Comparison of ENCODE assay signal across 21 cellular contexts in the genomic region with DNA sequence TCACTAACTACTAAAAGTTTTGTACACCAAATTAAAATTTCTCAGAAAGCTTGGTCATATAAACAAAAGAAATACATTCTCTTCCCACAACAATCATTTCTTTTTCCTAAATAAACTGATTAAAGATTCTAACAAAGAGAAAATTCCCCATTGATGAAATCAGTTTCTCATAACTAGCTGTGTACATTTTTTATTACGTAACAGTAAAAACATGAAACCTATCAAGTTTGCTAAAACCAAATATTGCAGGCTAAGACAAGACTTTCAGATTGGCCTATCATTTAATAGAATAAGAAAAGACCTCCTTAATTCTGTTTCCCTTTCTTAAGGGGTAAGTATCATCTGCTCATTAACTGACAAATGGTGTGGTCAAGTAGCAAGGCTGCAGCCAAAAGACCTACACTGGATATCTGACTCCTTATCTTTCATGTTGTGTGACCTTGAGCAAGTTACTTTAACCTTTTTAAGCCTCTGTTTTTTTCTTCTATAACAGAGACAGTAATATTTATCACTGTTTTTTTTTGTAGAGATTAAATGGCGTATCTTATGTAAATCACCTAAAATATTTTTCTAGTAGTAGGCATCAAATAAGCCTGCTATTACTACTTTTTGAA.
"Had no signal": no experiment of that assay in that cellular context is flagged by ENCODE, and none has a peak within 500 bp of the region (broad histone marks: within the 10 kb centered on the region; RNA-seq: fewer than 3 reads in every experiment).

No MANE protein-coding gene starts in this region.

- H3K4me1 ChIP-seq: colonic mucosa, esophagus muscularis mucosa, tibial nerve, vagina had no signal

- H3K27me3 Mint-ChIP-seq: naive thymus-derived CD8-positive, alpha-beta T cell; stimulated activated naive B cell treated with anti-CD40 and anti-IgM and Interleukin-4, amounts not matched to agents 10 μg/mL and 1 μg/mL and 100 μg/mL, for 72 hours had no signal

- H3K27ac ChIP-seq: colonic mucosa, esophagus muscularis mucosa, left ventricle myocardium inferior, SK-N-MC, tibial nerve, vagina, WERI-Rb-1 had no signal

- H3K27me3 ChIP-seq: colonic mucosa, esophagus muscularis mucosa, tibial nerve, vagina had no signal

- H3K4me1 Mint-ChIP-seq: stimulated activated naive B cell treated with anti-CD40 and anti-IgM and Interleukin-4, amounts not matched to agents 10 μg/mL and 1 μg/mL and 100 μg/mL, for 72 hours had no signal

- H3K4me3 Mint-ChIP-seq: naive thymus-derived CD8-positive, alpha-beta T cell; stimulated activated naive B cell treated with anti-CD40 and anti-IgM and Interleukin-4, amounts not matched to agents 10 μg/mL and 1 μg/mL and 100 μg/mL, for 72 hours had no signal

- H3K27ac Mint-ChIP-seq: naive thymus-derived CD8-positive, alpha-beta T cell; stimulated activated naive B cell treated with anti-CD40 and anti-IgM and Interleukin-4, amounts not matched to agents 10 μg/mL and 1 μg/mL and 100 μg/mL, for 72 hours had no signal

- H3K9me3 Mint-ChIP-seq: naive thymus-derived CD8-positive, alpha-beta T cell; stimulated activated naive B cell treated with anti-CD40 and anti-IgM and Interleukin-4, amounts not matched to agents 10 μg/mL and 1 μg/mL and 100 μg/mL, for 72 hours had no signal

- DNase-seq: activated CD8-positive, alpha-beta memory T cell treated with anti-CD3 and anti-CD28 coated beads for 24 hours; activated gamma-delta T cell; amniotic stem cell; central memory CD4-positive, alpha-beta T cell; colonic mucosa; foreskin fibroblast; left ventricle myocardium inferior; mucosa of descending colon; naive thymus-derived CD8-positive, alpha-beta T cell; nucleus accumbens; posterior cingulate gyrus; retina; stimulated activated CD4-positive, alpha-beta T cell treated with anti-CD3 and anti-CD28 coated beads, Interleukin-2, amount 100 ng/mL, for 48 hours; stimulated activated naive B cell treated with anti-CD40 and anti-IgM and Interleukin-4, amounts not matched to agents 10 μg/mL and 1 μg/mL and 100 μg/mL, for 72 hours; substantia nigra; T-helper 1 cell; WERI-Rb-1 had no signal

- H3K9me3 ChIP-seq: colonic mucosa, esophagus muscularis mucosa, left ventricle myocardium inferior, mucosa of descending colon, tibial nerve, vagina had no signal

- H3K4me3 ChIP-seq: colonic mucosa, esophagus muscularis mucosa, left ventricle myocardium inferior, mucosa of descending colon, SK-N-MC, tibial nerve, vagina had no signal
